13 cellular contexts compared by ENCODE assay signal in genomic region chr3:133548090-133548489, GRCh38. TPM values are rescaled to one million over a fixed set of nuclear protein-coding genes. Genes with fewer than 3 reads are reported as not detected.
DNase-seq lines count a peak whose midpoint lies in the region; ATAC-seq and TF ChIP-seq lines count a peak whose summit lies in the region.
"Had no signal": no experiment of that assay in that cellular context is flagged by ENCODE, and none has a peak within 500 bp of the region (broad histone marks: within the 10 kb centered on the region; RNA-seq: fewer than 3 reads in every experiment).

No MANE protein-coding gene starts in this region.

- no peaks in the 10 kb centered on the region for H3K36me3 ChIP-seq in mesodermal cell (ENCODE audit: control insufficient read depth, insufficient read depth, low read length)
- no peaks in the 10 kb centered on the region for H3K36me3 ChIP-seq in upper lobe of right lung
- no peaks in the 10 kb centered on the region for H3K36me3 ChIP-seq in spleen
- no peaks in the 10 kb centered on the region for H3K36me3 ChIP-seq in CD8-positive, alpha-beta memory T cell (ENCODE audit: insufficient read depth, low read length)
- H3K36me3 ChIP-seq: brain microvascular endothelial cell had no signal

- H3K27ac ChIP-seq in mesodermal cell (ENCODE audit: low read depth, low read length, severe bottlenecking) (peak overlapping the region; percentile 91), upper lobe of right lung (peak overlapping the region; percentile 67), spleen (peak overlapping the region in 1 of 8 donors; percentile 2)
- H3K27ac ChIP-seq in CD8-positive, alpha-beta memory T cell (ENCODE audit: low read depth, low read length) = no peak overlapping the region
- H3K27ac ChIP-seq: brain microvascular endothelial cell, VCaP had no signal

- H3K36me3 Mint-ChIP-seq in CD8-positive, alpha-beta memory T cell = no peaks in the 10 kb centered on the region
- H3K36me3 Mint-ChIP-seq: natural killer cell had no signal

- H3K9me3 ChIP-seq in mesodermal cell (ENCODE audit: control insufficient read depth, low read length) (no peaks in the 10 kb centered on the region), upper lobe of right lung (no peaks in the 10 kb centered on the region), spleen (no peaks in the 10 kb centered on the region)
- H3K9me3 ChIP-seq in CD8-positive, alpha-beta memory T cell (ENCODE audit: low read length) = no peaks in the 10 kb centered on the region

- no peak for ATAC-seq in upper lobe of right lung
- ATAC-seq: activated T-cell treated with anti-CD3 and anti-CD28 coated beads, Interleukin-2, amount 50 U/mL, for 4 hours; natural killer cell; stimulated activated naive B cell treated with anti-CD40 and anti-IgM and Interleukin-4, amounts not matched to agents 10 μg/mL and 1 μg/mL and 100 μg/mL, for 72 hours had no signal

- DNase-seq in M059J (ENCODE audit: low read depth) = peak; percentile 70
- DNase-seq in cardiac fibroblast (ENCODE audit: low read depth in 2 of 2) = peak; percentile 43 to 51
- no peak for DNase-seq in upper lobe of right lung
- no peak for DNase-seq in spleen
- DNase-seq in CD8-positive, alpha-beta memory T cell = no peak
- no peak for DNase-seq in RKO (ENCODE audit: low spot score)
- DNase-seq: activated T-cell treated with anti-CD3 and anti-CD28 coated beads, Interleukin-2, amount 50 U/mL, for 4 hours; brain microvascular endothelial cell; erythroblast; natural killer cell; stimulated activated naive B cell treated with anti-CD40 and anti-IgM and Interleukin-4, amounts not matched to agents 10 μg/mL and 1 μg/mL and 100 μg/mL, for 72 hours had no signal

- no peak overlapping the region for H3K4me3 Mint-ChIP-seq in CD8-positive, alpha-beta memory T cell
- H3K4me3 Mint-ChIP-seq: activated T-cell treated with anti-CD3 and anti-CD28 coated beads, Interleukin-2, amount 50 U/mL, for 4 hours; natural killer cell; stimulated activated naive B cell treated with anti-CD40 and anti-IgM and Interleukin-4, amounts not matched to agents 10 μg/mL and 1 μg/mL and 100 μg/mL, for 72 hours had no signal

- peaks cover 0 to 2% (median 0%) of the 10 kb centered on the region in 5 donors for H3K9me3 Mint-ChIP-seq in CD8-positive, alpha-beta memory T cell
- H3K9me3 Mint-ChIP-seq: activated T-cell treated with anti-CD3 and anti-CD28 coated beads, Interleukin-2, amount 50 U/mL, for 4 hours; natural killer cell had no signal

- intact Hi-C loops in upper lobe of right lung (cut with DNase I) = no loop called here
- intact Hi-C loops in spleen (cut with DNase I; ENCODE audit: low total_unique reads) = no loop called here

- TF ChIP-seq CTCF in cardiac fibroblast (IDR thresholded peaks at IDR 0.05; ENCODE audit: low read depth, low read length) = no peak
- TF ChIP-seq CTCF in upper lobe of right lung (IDR thresholded peaks at IDR 0.05) = no peak
- TF ChIP-seq CTCF in spleen (IDR thresholded peaks at IDR 0.05 in 8 of 11, conservative IDR thresholded peaks at IDR 0.05 in 3 of 11) = no peak

- POLR2A ChIA-PET in CD8-positive, alpha-beta memory T cell (lab: Charles Lee) = no interaction called here

- no peak for TF ChIP-seq POLR2A in spleen (IDR thresholded peaks at IDR 0.05)

- H3K27me3 ChIP-seq in upper lobe of right lung (no peaks in the 10 kb centered on the region), spleen (replicated peaks in 1 of 7) (no peaks in the 10 kb centered on the region)
- H3K27me3 ChIP-seq in CD8-positive, alpha-beta memory T cell (ENCODE audit: insufficient read depth, low read length, poor library complexity, severe bottlenecking) = no peaks in the 10 kb centered on the region
- H3K27me3 ChIP-seq: brain microvascular endothelial cell had no signal

- H3K4me1 ChIP-seq in mesodermal cell (ENCODE audit: control insufficient read depth, insufficient read depth, low read length, poor library complexity, severe bottlenecking) (peaks cover 16% of the 10 kb centered on the region), upper lobe of right lung (peaks cover 5% of the 10 kb centered on the region), spleen (peaks cover 0 to 21% (median 6%) of the 10 kb centered on the region in 6 donors)
- H3K4me1 ChIP-seq in CD8-positive, alpha-beta memory T cell (ENCODE audit: insufficient read depth, low read length) = no peaks in the 10 kb centered on the region

- H3K4me3 ChIP-seq in cardiac fibroblast (replicated peaks in 1 of 2; ENCODE audit: low read depth in 2 of 2, low read length in 2 of 2) = no peak overlapping the region
- no peak overlapping the region for H3K4me3 ChIP-seq in mesodermal cell (ENCODE audit: extremely low read depth, insufficient read depth, low read length, poor library complexity, severe bottlenecking)
- no peak overlapping the region for H3K4me3 ChIP-seq in upper lobe of right lung
- H3K4me3 ChIP-seq in spleen = no peak overlapping the region
- no peak overlapping the region for H3K4me3 ChIP-seq in CD8-positive, alpha-beta memory T cell (ENCODE audit: low read length)

- WGBS in mesodermal cell (ENCODE audit: insufficient coverage in 2 of 2), 2 experiments = 85 to 86% methylated on average over 2 of the region's 2 CpGs
- 57 to 73% (median 64%) methylated on average over 2 of the region's 2 CpGs for WGBS in spleen, 5 donors

- H3K4me1 Mint-ChIP-seq in CD8-positive, alpha-beta memory T cell = no peaks in the 10 kb centered on the region
- H3K4me1 Mint-ChIP-seq: natural killer cell had no signal

- H3K27ac Mint-ChIP-seq in CD8-positive, alpha-beta memory T cell = no peak overlapping the region
- H3K27ac Mint-ChIP-seq: natural killer cell; stimulated activated naive B cell treated with anti-CD40 and anti-IgM and Interleukin-4, amounts not matched to agents 10 μg/mL and 1 μg/mL and 100 μg/mL, for 72 hours had no signal

- H3K27me3 Mint-ChIP-seq in CD8-positive, alpha-beta memory T cell = no peaks in the 10 kb centered on the region

- CTCF ChIA-PET in CD8-positive, alpha-beta memory T cell (lab: Charles Lee) = no interaction called here

RNA-seq across cellular contexts. Expression of gene CDV3, which starts 25.4 kb away (rescaled TPM):
- 143 and 202 TPM in 2 replicates for total RNA-seq in M059J (2014; rRNA removed; shearing (Covaris generic))
- 109 TPM for polyA plus RNA-seq in mesodermal cell (2013, experiment 1 of 2)
- 117 TPM for polyA plus RNA-seq in mesodermal cell (2013, experiment 2 of 2)
- 184 TPM for total RNA-seq in upper lobe of right lung
- 100 to 1,000 TPM; 190 to 253 (median 218) TPM for total RNA-seq in spleen
- 100 to 1,000 TPM in 1 of 3 donors, 10 to 100 TPM in 2; 68.1 to 125 (median 91.2) TPM for polyA plus RNA-seq in spleen
- total RNA-seq in CD8-positive, alpha-beta memory T cell = 100 to 1,000 TPM; 298 to 322 TPM
- 71.5 TPM for polyA plus RNA-seq in CD8-positive, alpha-beta memory T cell

Comparison
In these comparisons a context has a peak if more than half of its experiments do, and no peak if none do; other contexts are left out.
1. DNase-seq: peak in M059J (single experiment) and cardiac fibroblast (2 of 2); none in upper lobe of right lung (single experiment), spleen (single experiment), CD8-positive, alpha-beta memory T cell (0 of 5) and RKO (single experiment).